ENCODE assay signal across 31 cellular contexts in genomic region chr12:58671196-58671595, GRCh38.
"Had no signal": no experiment of that assay in that cellular context is flagged by ENCODE, and none has a peak within 500 bp of the region (broad histone marks: within the 10 kb centered on the region; RNA-seq: fewer than 3 reads in every experiment).

No MANE protein-coding gene starts in this region.

- H3K9me3 ChIP-seq: ascending aorta, Peyer's patch, SJSA1, SK-N-SH had no signal

- H3K9ac ChIP-seq: SK-N-SH had no signal

- DNase-seq: activated CD4-positive, alpha-beta T cell treated with anti-CD3 and anti-CD28 coated beads, Interleukin-2, amount 10 ng/mL, durations not matched to agents 24 days and 14 days; activated CD4-positive, alpha-beta T cell treated with anti-CD3 and anti-CD28 coated beads, Interleukin-2, amount 50 U/mL, for 4 hours; activated CD8-positive, alpha-beta T cell treated with anti-CD3 and anti-CD28 coated beads for 36 hours; activated effector memory CD4-positive, alpha-beta T cell treated with anti-CD3 and anti-CD28 coated beads, Interleukin-2, amount 50 U/mL, for 16 hours; activated naive CD4-positive, alpha-beta T cell; activated naive CD4-positive, alpha-beta T cell treated with anti-CD3 and anti-CD28 coated beads, Interleukin-2, amount 50 U/mL, for 16 hours; activated naive CD8-positive, alpha-beta T cell treated with anti-CD3 and anti-CD28 coated beads for 36 hours; activated T-cell treated with anti-CD3 and anti-CD28 coated beads, Interleukin-2, amount 50 U/mL, for 1 hour; activated T-cell treated with anti-CD3 and anti-CD28 coated beads, Interleukin-2, amount 50 U/mL, for 72 hours; amygdala; central memory CD4-positive, alpha-beta T cell; NCI-H1105; NCI-H1417 treated with DMSO at 0.1 percent for 48 hours; NCI-H187 treated with DMSO at 0.1 percent for 48 hours; NCI-H2081; NCI-H345; NCI-H526; NCI-H748 treated with DMSO at 0.1 percent for 48 hours; NK-92 treated with Interleukin-12 subunit alpha and Interleukin-12 subunit beta, amount 100 ng/mL, for 24 hours; PC-3; Peyer's patch; RPMI8226; SHP77 treated with DMSO at 0.1 percent for 48 hours; SK-N-SH had no signal

- FAIRE-seq: TTC549 had no signal

- H3K27me3 Mint-ChIP-seq: activated CD4-positive, alpha-beta T cell treated with anti-CD3 and anti-CD28 coated beads, Interleukin-2, amount 10 ng/mL, durations not matched to agents 24 days and 14 days; activated CD8-positive, alpha-beta T cell treated with anti-CD3 and anti-CD28 coated beads for 36 hours; activated naive CD8-positive, alpha-beta T cell treated with anti-CD3 and anti-CD28 coated beads for 36 hours; activated T-helper 17 cell treated with anti-CD3 and anti-CD28 coated beads, Interleukin-2, amount 50 U/mL, for 72 hours had no signal

- H3K36me3 ChIP-seq: ascending aorta, Peyer's patch, SJSA1 had no signal

- H3K4me1 ChIP-seq: ascending aorta, Peyer's patch had no signal

- H3K27ac ChIP-seq: ascending aorta, Peyer's patch, SJSA1 had no signal

- H3K4me3 ChIP-seq: ascending aorta, Peyer's patch, SJSA1 had no signal

- H3K4me2 ChIP-seq: SK-N-SH had no signal

- H3K9me3 Mint-ChIP-seq: activated naive CD8-positive, alpha-beta T cell treated with anti-CD3 and anti-CD28 coated beads for 36 hours; T-helper 1 cell treated with Interleukin-12 subunit alpha and Interleukin-12 subunit beta and Interleukin-4 antibody, amounts not matched to agents 30 μg/mL and 1 μg/mL, for 36 hours; T-helper 2 cell treated with Interferon-gamma antibody and Interleukin-4, amounts not matched to agents 5 μg/mL and 100 μg/mL, for 36 hours had no signal

- H3K27ac Mint-ChIP-seq: activated CD4-positive, alpha-beta T cell treated with anti-CD3 and anti-CD28 coated beads, Interleukin-2, amount 10 ng/mL, durations not matched to agents 24 days and 14 days; activated CD8-positive, alpha-beta T cell treated with anti-CD3 and anti-CD28 coated beads for 36 hours; activated naive CD8-positive, alpha-beta T cell treated with anti-CD3 and anti-CD28 coated beads for 36 hours; activated T-cell treated with anti-CD3 and anti-CD28 coated beads, Interleukin-2, amount 50 U/mL, for 72 hours; activated T-helper 17 cell treated with anti-CD3 and anti-CD28 coated beads, Interleukin-2, amount 50 U/mL, for 72 hours; T-helper 1 cell treated with Interleukin-12 subunit alpha and Interleukin-12 subunit beta and Interleukin-4 antibody, amounts not matched to agents 30 μg/mL and 1 μg/mL, for 36 hours; T-helper 2 cell treated with Interferon-gamma antibody and Interleukin-4, amounts not matched to agents 5 μg/mL and 100 μg/mL, for 36 hours had no signal

- H3K36me3 Mint-ChIP-seq: activated naive CD8-positive, alpha-beta T cell treated with anti-CD3 and anti-CD28 coated beads for 36 hours; brain had no signal

- H3K4me3 Mint-ChIP-seq: activated CD4-positive, alpha-beta T cell treated with anti-CD3 and anti-CD28 coated beads, Interleukin-2, amount 10 ng/mL, durations not matched to agents 24 days and 14 days; activated CD8-positive, alpha-beta T cell treated with anti-CD3 and anti-CD28 coated beads for 36 hours; activated naive CD8-positive, alpha-beta T cell treated with anti-CD3 and anti-CD28 coated beads for 36 hours; activated T-cell treated with anti-CD3 and anti-CD28 coated beads, Interleukin-2, amount 50 U/mL, for 72 hours; activated T-helper 17 cell treated with anti-CD3 and anti-CD28 coated beads, Interleukin-2, amount 50 U/mL, for 72 hours; brain; T-helper 1 cell treated with Interleukin-12 subunit alpha and Interleukin-12 subunit beta and Interleukin-4 antibody, amounts not matched to agents 30 μg/mL and 1 μg/mL, for 36 hours; T-helper 2 cell treated with Interferon-gamma antibody and Interleukin-4, amounts not matched to agents 5 μg/mL and 100 μg/mL, for 36 hours had no signal

- H3K4me1 Mint-ChIP-seq: activated CD4-positive, alpha-beta T cell treated with anti-CD3 and anti-CD28 coated beads, Interleukin-2, amount 10 ng/mL, durations not matched to agents 24 days and 14 days; activated naive CD8-positive, alpha-beta T cell treated with anti-CD3 and anti-CD28 coated beads for 36 hours; activated T-helper 17 cell treated with anti-CD3 and anti-CD28 coated beads, Interleukin-2, amount 50 U/mL, for 72 hours; brain had no signal

- ATAC-seq: activated CD8-positive, alpha-beta T cell treated with anti-CD3 and anti-CD28 coated beads for 36 hours; activated T-cell treated with anti-CD3 and anti-CD28 coated beads, Interleukin-2, amount 50 U/mL, for 72 hours; activated T-helper 17 cell treated with anti-CD3 and anti-CD28 coated beads, Interleukin-2, amount 50 U/mL, for 72 hours; PC-3 had no signal

- H3K27me3 ChIP-seq: ascending aorta, Peyer's patch, SJSA1 had no signal
